Comparison of ENCODE assay signal across 13 cellular contexts in genomic region chr1:153628638-153629342, GRCh38. TPM values are rescaled to one million over a fixed set of nuclear protein-coding genes. Genes with fewer than 3 reads are reported as not detected.
A peak's percentile ranks its signal among the peaks of the same experiment; 100 is the strongest.
DNase-seq lines count a peak whose midpoint lies in the region; ATAC-seq and TF ChIP-seq lines count a peak whose summit lies in the region.
"Had no signal": no experiment of that assay in that cellular context is flagged by ENCODE, and none has a peak within 500 bp of the region (broad histone marks: within the 10 kb centered on the region; RNA-seq: fewer than 3 reads in every experiment).

No MANE protein-coding gene starts in this region.

- no peak for ATAC-seq in thoracic aorta (ENCODE audit: insufficient number of reproducible peaks, low FRiP score, low read depth)
- no peak for ATAC-seq in T-cell (replicated peaks in 1 of 4)
- ATAC-seq: WTC11 had no signal

- H3K4me3 Mint-ChIP-seq in endodermal cell (no peak overlapping the region), nephron (peak overlapping the region in 1 of 3 experiments; percentile 45), T-cell (no peak overlapping the region)
- H3K4me3 Mint-ChIP-seq: GM23338, immature natural killer cell, WTC11 had no signal

- H3K9me3 Mint-ChIP-seq in endodermal cell (peaks cover 4% of the 10 kb centered on the region), nephron (no peaks in the 10 kb centered on the region), T-cell (no peaks in the 10 kb centered on the region)
- H3K9me3 Mint-ChIP-seq: GM23338, immature natural killer cell, WTC11 had no signal

- POLR2A ChIA-PET in T-cell (lab: Charles Lee) = no interaction called here

- no peak for DNase-seq in NT2/D1 (ENCODE audit: low read depth, low spot score)
- no peak for DNase-seq in endodermal cell
- no peak for DNase-seq in thoracic aorta (ENCODE audit: low spot score)
- no peak for DNase-seq in HPDE6-E6E7 (ENCODE audit: extremely low spot score)
- no peak for DNase-seq in T-cell
- DNase-seq in occipital lobe (lab: John Stamatoyannopoulos, UW) = no peak
- DNase-seq: COR-L47; immature natural killer cell; stimulated activated CD4-positive, alpha-beta T cell treated with anti-CD3 and anti-CD28 coated beads, Interleukin-4, amount 100 ng/mL, for 1 hour had no signal

- peaks cover 25% of the 10 kb centered on the region for H3K36me3 Mint-ChIP-seq in endodermal cell (ENCODE audit: low read depth)
- peaks cover 15% of the 10 kb centered on the region for H3K36me3 Mint-ChIP-seq in nephron (ENCODE audit: low read depth)
- H3K36me3 Mint-ChIP-seq in T-cell = no peaks in the 10 kb centered on the region

- CTCF ChIA-PET in T-cell (lab: Charles Lee) = no interaction called here

- peaks cover 35% of the 10 kb centered on the region for H3K4me1 Mint-ChIP-seq in endodermal cell
- H3K4me1 Mint-ChIP-seq in nephron = peaks cover 68% of the 10 kb centered on the region
- H3K4me1 Mint-ChIP-seq in T-cell = peaks cover 12 to 19% (median 16%) of the 10 kb centered on the region in 3 donors

- H3K4me3 ChIP-seq in NT2/D1 (ENCODE audit: insufficient read length, low read depth) = no peak overlapping the region
- H3K4me3 ChIP-seq in endodermal cell (ENCODE audit: low read length) = no peak overlapping the region
- no peak overlapping the region for H3K4me3 ChIP-seq in thoracic aorta
- H3K4me3 ChIP-seq: GM23338 had no signal

- H3K9me3 ChIP-seq in NT2/D1 (ENCODE audit: insufficient read depth, low read length) (no peaks in the 10 kb centered on the region), endodermal cell (ENCODE audit: control insufficient read depth, low read length) (no peaks in the 10 kb centered on the region), thoracic aorta (no peaks in the 10 kb centered on the region)

- H3K4me1 ChIP-seq in NT2/D1 (ENCODE audit: insufficient read depth, insufficient read length) = peaks cover 34% of the 10 kb centered on the region
- H3K4me1 ChIP-seq in endodermal cell (ENCODE audit: control insufficient read depth, insufficient read depth, low read length) = no peaks in the 10 kb centered on the region
- peaks cover 12 to 38% of the 10 kb centered on the region in 2 donors for H3K4me1 ChIP-seq in thoracic aorta (ENCODE audit: control insufficient read depth in 1 of 2, low read depth in 2 of 2)

- H3K36me3 ChIP-seq in NT2/D1 (ENCODE audit: insufficient read depth, insufficient read length, low read length) (peaks cover 34% of the 10 kb centered on the region), endodermal cell (ENCODE audit: control insufficient read depth, insufficient read depth, low read length) (peaks cover 21% of the 10 kb centered on the region), thoracic aorta (no peaks in the 10 kb centered on the region)

- no peak overlapping the region for H3K27ac ChIP-seq in endodermal cell (ENCODE audit: low read depth, low read length)
- peak overlapping the region; percentile 84 to 91 for H3K27ac ChIP-seq in thoracic aorta

- 91 to 100% methylated on average over 2 to 6 of the region's 6 CpGs for WGBS in endodermal cell (ENCODE audit: insufficient coverage in 1 of 2, insufficient read length in 1 of 2), 2 experiments

- peak overlapping the region; percentile 24 for H3K9ac ChIP-seq in NT2/D1 (ENCODE audit: insufficient read length, low read depth)
- no peak overlapping the region for H3K9ac ChIP-seq in endodermal cell (ENCODE audit: extremely low read depth, low read length, poor library complexity, severe bottlenecking)

- H3K27me3 Mint-ChIP-seq in endodermal cell (ENCODE audit: insufficient read depth) (no peaks in the 10 kb centered on the region), nephron (ENCODE audit: low read depth) (no peaks in the 10 kb centered on the region), T-cell (peaks cover 7 to 12% of the 10 kb centered on the region in 2 donors)

- H3K27me3 ChIP-seq in NT2/D1 (ENCODE audit: insufficient read depth, insufficient read length) (no peaks in the 10 kb centered on the region), endodermal cell (ENCODE audit: control insufficient read depth, insufficient read depth, low read length, poor library complexity, severe bottlenecking) (no peaks in the 10 kb centered on the region), thoracic aorta (replicated peaks; ENCODE audit: insufficient read depth) (no peaks in the 10 kb centered on the region)

- no peak for TF ChIP-seq CTCF in endodermal cell (conservative IDR thresholded peaks at IDR 0.05)
- TF ChIP-seq CTCF in nephron (IDR thresholded peaks at IDR 0.05; ENCODE audit: unreplicated experiment in 3 of 3) = no peak
- TF ChIP-seq CTCF in thoracic aorta (IDR thresholded peaks at IDR 0.05) = no peak

- H3K27ac Mint-ChIP-seq in endodermal cell = peak overlapping the region; percentile 45
- peak overlapping the region; percentile 66 to 99 (median 87) for H3K27ac Mint-ChIP-seq in nephron
- no peak overlapping the region for H3K27ac Mint-ChIP-seq in T-cell
- H3K27ac Mint-ChIP-seq: GM23338, immature natural killer cell had no signal

RNA-seq across cellular contexts. Expression of gene S100A1, which starts 0.6 kb away (rescaled TPM):
- total RNA-seq in endodermal cell (1 to 10 TPM; 1.8 to 5.0 TPM), thoracic aorta (not detected), T-cell (not detected), occipital lobe (0.47 TPM)
- polyA plus RNA-seq in endodermal cell (2013, experiment 1 of 2) = 1.8 TPM
- 2.2 TPM for polyA plus RNA-seq in endodermal cell (2013, experiment 2 of 2)
- total RNA-seq: fibroblast of villous mesenchyme had no signal
- polyA plus RNA-seq: immature natural killer cell had no signal

RNA-seq across cellular contexts. Expression of gene S100A13, which starts 1.5 kb away (rescaled TPM):
- 100 to 1,000 TPM; 224 to 284 TPM for total RNA-seq in endodermal cell
- polyA plus RNA-seq in endodermal cell (2013, experiment 1 of 2) = 186 TPM
- 215 TPM for polyA plus RNA-seq in endodermal cell (2013, experiment 2 of 2)
- total RNA-seq in thoracic aorta = 10 to 100 TPM; 64.2 to 82.9 TPM
- total RNA-seq in T-cell = 1 to 10 TPM; 4.0 to 5.3 (median 4.2) TPM
- 5.3 TPM for total RNA-seq in occipital lobe

RNA-seq across cellular contexts. Expression of gene CHTOP, which starts 5.1 kb away (rescaled TPM):
- total RNA-seq in endodermal cell = 100 to 1,000 TPM in 1 of 2 donors, 10 to 100 TPM in 1; 98.4 to 117 TPM
- 115 TPM for polyA plus RNA-seq in endodermal cell (2013, experiment 1 of 2)
- polyA plus RNA-seq in endodermal cell (2013, experiment 2 of 2) = 106 TPM
- total RNA-seq in thoracic aorta = 10 to 100 TPM; 39.0 to 78.0 TPM
- 100 to 1,000 TPM in 3 of 5 donors, 10 to 100 TPM in 2; 76.7 to 131 (median 130) TPM for total RNA-seq in T-cell
- 77.0 TPM for total RNA-seq in occipital lobe

RNA-seq across cellular contexts. Expression of gene S100A14, which starts 12.7 kb away (rescaled TPM):
- total RNA-seq in endodermal cell (100 to 1,000 TPM in 1 of 2 donors, 10 to 100 TPM in 1; 53.8 to 119 TPM), thoracic aorta (1 to 10 TPM; 4.2 to 4.9 TPM), T-cell (under 1 TPM in 3 of 5 donors, not detected in 2; 0.35 to 0.70 (median 0.43) TPM), occipital lobe (0.47 TPM)
- 1.4 TPM for polyA plus RNA-seq in endodermal cell (2013, experiment 1 of 2)
- 0.54 TPM for polyA plus RNA-seq in endodermal cell (2013, experiment 2 of 2)
- total RNA-seq: fibroblast of villous mesenchyme had no signal
- polyA plus RNA-seq: immature natural killer cell had no signal

RNA-seq across cellular contexts. Expression of gene S100A16, which starts 15.9 kb away (rescaled TPM):
- total RNA-seq in endodermal cell (100 to 1,000 TPM; 149 to 152 TPM), thoracic aorta (10 to 100 TPM; 81.1 to 82.3 TPM), T-cell (1 to 10 TPM in 1 of 5 donors, under 1 TPM in 2, not detected in 2; 0.53 to 1.0 (median 0.82) TPM), occipital lobe (13.3 TPM)
- polyA plus RNA-seq in endodermal cell (2013, experiment 1 of 2) = 79.3 TPM
- 84.9 TPM for polyA plus RNA-seq in endodermal cell (2013, experiment 2 of 2)
- polyA plus RNA-seq: immature natural killer cell had no signal

Comparison
In these comparisons a context has a peak if more than half of its experiments do, and no peak if none do; other contexts are left out.
1. H3K27ac Mint-ChIP-seq: peak in endodermal cell (single experiment) and nephron (3 of 3); none in T-cell (0 of 2).
2. RNA of gene S100A13, which starts 1.5 kb away (total RNA-seq): 224 to 284 TPM in endodermal cell and 64.2 to 82.9 TPM in thoracic aorta; 5.3 TPM in occipital lobe (single experiment) and 4.0 to 5.3 TPM in T-cell; every median in the first group is over 10 times any median in the second.